In the genomic region with DNA sequence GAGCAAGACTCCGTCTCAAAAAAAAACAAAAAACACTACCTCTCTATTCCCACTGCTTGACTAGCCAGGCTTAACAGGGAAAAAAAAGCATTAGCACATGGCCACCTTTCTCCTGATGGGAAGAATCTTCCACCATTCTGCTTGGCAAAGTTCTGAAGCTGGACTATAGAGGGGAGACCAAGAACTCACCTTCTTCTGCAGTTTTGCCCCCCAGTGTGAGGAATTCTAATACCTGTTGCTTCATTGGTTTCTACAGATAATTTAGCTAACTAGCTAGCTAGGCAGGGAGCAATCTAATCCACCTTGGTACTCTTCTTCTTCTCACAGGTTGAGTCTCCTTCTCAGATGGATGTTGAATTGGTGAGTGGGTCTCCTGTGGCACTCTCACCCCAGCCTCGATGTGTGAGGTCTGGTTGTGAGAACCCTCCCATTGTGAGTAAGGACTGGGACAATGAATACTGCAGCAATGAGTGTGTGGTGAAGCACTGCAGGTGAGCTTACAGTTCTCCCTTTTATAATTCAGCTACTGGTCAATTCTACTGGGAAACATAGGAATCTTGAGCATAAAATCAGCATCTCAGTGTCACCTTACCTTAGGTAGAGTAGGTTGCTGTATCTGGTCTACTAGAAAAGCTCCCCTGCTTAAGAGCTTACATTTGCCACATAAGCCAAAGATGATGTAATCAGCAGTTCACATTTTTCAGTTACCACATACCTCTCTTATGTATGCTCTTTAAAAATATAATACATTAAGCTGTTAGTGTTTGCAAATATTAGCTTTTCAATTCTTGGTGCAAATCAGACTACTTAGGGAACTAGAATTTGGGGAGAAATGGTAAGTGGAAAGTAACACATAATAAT, we compare ENCODE assay signal across 1 cellular context.
TF ChIP-seq lines count a peak whose summit lies in the region.

No MANE protein-coding gene starts in this region.

TF ChIP-seq in A549, 52 proteins besides CTCF, POLR2A, EP300 and RAD21 (continued from another document):
- TF ChIP-seq, protein P1, sequence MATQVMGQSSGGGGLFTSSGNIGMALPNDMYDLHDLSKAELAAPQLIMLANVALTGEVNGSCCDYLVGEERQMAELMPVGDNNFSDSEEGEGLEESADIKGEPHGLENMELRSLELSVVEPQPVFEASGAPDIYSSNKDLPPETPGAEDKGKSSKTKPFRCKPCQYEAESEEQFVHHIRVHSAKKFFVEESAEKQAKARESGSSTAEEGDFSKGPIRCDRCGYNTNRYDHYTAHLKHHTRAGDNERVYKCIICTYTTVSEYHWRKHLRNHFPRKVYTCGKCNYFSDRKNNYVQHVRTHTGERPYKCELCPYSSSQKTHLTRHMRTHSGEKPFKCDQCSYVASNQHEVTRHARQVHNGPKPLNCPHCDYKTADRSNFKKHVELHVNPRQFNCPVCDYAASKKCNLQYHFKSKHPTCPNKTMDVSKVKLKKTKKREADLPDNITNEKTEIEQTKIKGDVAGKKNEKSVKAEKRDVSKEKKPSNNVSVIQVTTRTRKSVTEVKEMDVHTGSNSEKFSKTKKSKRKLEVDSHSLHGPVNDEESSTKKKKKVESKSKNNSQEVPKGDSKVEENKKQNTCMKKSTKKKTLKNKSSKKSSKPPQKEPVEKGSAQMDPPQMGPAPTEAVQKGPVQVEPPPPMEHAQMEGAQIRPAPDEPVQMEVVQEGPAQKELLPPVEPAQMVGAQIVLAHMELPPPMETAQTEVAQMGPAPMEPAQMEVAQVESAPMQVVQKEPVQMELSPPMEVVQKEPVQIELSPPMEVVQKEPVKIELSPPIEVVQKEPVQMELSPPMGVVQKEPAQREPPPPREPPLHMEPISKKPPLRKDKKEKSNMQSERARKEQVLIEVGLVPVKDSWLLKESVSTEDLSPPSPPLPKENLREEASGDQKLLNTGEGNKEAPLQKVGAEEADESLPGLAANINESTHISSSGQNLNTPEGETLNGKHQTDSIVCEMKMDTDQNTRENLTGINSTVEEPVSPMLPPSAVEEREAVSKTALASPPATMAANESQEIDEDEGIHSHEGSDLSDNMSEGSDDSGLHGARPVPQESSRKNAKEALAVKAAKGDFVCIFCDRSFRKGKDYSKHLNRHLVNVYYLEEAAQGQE (IDR thresholded peaks at IDR 0.05), result no peak
- no peak for TF ChIP-seq HOXB13 (CRISPR knock-in tag; IDR thresholded peaks at IDR 0.05; ENCODE audit: low read depth)
- TF ChIP-seq HDAC2 (IDR thresholded peaks at IDR 0.05), result no peak
- no peak for TF ChIP-seq ZNF302 (CRISPR knock-in tag; IDR thresholded peaks at IDR 0.05)
- no peak for TF ChIP-seq NPAS2 (CRISPR knock-in tag; IDR thresholded peaks at IDR 0.05; ENCODE audit: borderline replicate concordance)
- TF ChIP-seq, protein P2, sequence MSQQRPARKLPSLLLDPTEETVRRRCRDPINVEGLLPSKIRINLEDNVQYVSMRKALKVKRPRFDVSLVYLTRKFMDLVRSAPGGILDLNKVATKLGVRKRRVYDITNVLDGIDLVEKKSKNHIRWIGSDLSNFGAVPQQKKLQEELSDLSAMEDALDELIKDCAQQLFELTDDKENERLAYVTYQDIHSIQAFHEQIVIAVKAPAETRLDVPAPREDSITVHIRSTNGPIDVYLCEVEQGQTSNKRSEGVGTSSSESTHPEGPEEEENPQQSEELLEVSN (IDR thresholded peaks at IDR 0.05; ENCODE audit: borderline replicate concordance, low read depth), result no peak
- TF ChIP-seq, protein P3, sequence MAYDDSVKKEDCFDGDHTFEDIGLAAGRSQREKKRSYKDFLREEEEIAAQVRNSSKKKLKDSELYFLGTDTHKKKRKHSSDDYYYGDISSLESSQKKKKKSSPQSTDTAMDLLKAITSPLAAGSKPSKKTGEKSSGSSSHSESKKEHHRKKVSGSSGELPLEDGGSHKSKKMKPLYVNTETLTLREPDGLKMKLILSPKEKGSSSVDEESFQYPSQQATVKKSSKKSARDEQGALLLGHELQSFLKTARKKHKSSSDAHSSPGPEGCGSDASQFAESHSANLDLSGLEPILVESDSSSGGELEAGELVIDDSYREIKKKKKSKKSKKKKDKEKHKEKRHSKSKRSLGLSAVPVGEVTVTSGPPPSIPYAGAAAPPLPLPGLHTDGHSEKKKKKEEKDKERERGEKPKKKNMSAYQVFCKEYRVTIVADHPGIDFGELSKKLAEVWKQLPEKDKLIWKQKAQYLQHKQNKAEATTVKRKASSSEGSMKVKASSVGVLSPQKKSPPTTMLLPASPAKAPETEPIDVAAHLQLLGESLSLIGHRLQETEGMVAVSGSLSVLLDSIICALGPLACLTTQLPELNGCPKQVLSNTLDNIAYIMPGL (CRISPR knock-in tag; IDR thresholded peaks at IDR 0.05; ENCODE audit: borderline replicate concordance), result no peak
- TF ChIP-seq CEBPB (IDR thresholded peaks at IDR 0.05), result no peak
- no peak for TF ChIP-seq JUN (IDR thresholded peaks at IDR 0.05)
- TF ChIP-seq, protein P4, sequence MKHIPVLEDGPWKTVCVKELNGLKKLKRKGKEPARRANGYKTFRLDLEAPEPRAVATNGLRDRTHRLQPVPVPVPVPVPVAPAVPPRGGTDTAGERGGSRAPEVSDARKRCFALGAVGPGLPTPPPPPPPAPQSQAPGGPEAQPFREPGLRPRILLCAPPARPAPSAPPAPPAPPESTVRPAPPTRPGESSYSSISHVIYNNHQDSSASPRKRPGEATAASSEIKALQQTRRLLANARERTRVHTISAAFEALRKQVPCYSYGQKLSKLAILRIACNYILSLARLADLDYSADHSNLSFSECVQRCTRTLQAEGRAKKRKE (CRISPR knock-in tag; IDR thresholded peaks at IDR 0.05; ENCODE audit: low read depth), result no peak
- no peak for TF ChIP-seq MAZ (IDR thresholded peaks at IDR 0.05; ENCODE audit: borderline replicate concordance, low read depth, low read length)
- no peak for TF ChIP-seq CBX8 (IDR thresholded peaks at IDR 0.05)
- no peak for TF ChIP-seq CHD4 (IDR thresholded peaks at IDR 0.05; ENCODE audit: borderline replicate concordance)
- TF ChIP-seq, protein P5, sequence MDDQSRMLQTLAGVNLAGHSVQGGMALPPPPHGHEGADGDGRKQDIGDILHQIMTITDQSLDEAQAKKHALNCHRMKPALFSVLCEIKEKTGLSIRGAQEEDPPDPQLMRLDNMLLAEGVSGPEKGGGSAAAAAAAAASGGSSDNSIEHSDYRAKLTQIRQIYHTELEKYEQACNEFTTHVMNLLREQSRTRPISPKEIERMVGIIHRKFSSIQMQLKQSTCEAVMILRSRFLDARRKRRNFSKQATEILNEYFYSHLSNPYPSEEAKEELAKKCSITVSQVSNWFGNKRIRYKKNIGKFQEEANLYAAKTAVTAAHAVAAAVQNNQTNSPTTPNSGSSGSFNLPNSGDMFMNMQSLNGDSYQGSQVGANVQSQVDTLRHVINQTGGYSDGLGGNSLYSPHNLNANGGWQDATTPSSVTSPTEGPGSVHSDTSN (IDR thresholded peaks at IDR 0.05), result no peak
